13 cellular contexts compared by ENCODE assay signal in genomic region chr14:90288646-90289355, GRCh38. TPM values are rescaled to one million over a fixed set of nuclear protein-coding genes. Genes with fewer than 3 reads are reported as not detected.
DNase-seq lines count a peak whose midpoint lies in the region; ATAC-seq and TF ChIP-seq lines count a peak whose summit lies in the region.
"Had no signal": no experiment of that assay in that cellular context is flagged by ENCODE, and none has a peak within 500 bp of the region (broad histone marks: within the 10 kb centered on the region; RNA-seq: fewer than 3 reads in every experiment).

No MANE protein-coding gene starts in this region.

- no peak overlapping the region for H3K27ac Mint-ChIP-seq in stimulated activated effector memory CD8-positive, alpha-beta T cell treated with anti-CD3 and anti-CD28 coated beads, Interleukin-12 subunit alpha, Interleukin-12 subunit beta, amount 100 ng/mL, for 72 hours
- no peak overlapping the region for H3K27ac Mint-ChIP-seq in activated CD4-positive, alpha-beta T cell treated with anti-CD3 and anti-CD28 coated beads for 36 hours
- H3K27ac Mint-ChIP-seq: activated naive CD8-positive, alpha-beta T cell had no signal

- H3K36me3 ChIP-seq in brain microvascular endothelial cell (replicated peaks) = peaks cover 38% of the 10 kb centered on the region

- H3K27ac ChIP-seq in caudate nucleus (ENCODE audit: low read depth, low read length) (peak overlapping the region; percentile 19), brain microvascular endothelial cell (no peak overlapping the region)

- no peaks in the 10 kb centered on the region for H3K27me3 ChIP-seq in brain microvascular endothelial cell (replicated peaks)

- intact Hi-C loops in activated CD4-positive, alpha-beta T cell treated with anti-CD3 and anti-CD28 coated beads for 36 hours (cut with DNase I, micrococcal nuclease) = no loop called here

- H3K4me3 ChIP-seq in brain microvascular endothelial cell (ENCODE audit: low read depth, low read length) = no peak overlapping the region

- H3K4me3 Mint-ChIP-seq in stimulated activated effector memory CD8-positive, alpha-beta T cell treated with anti-CD3 and anti-CD28 coated beads, Interleukin-12 subunit alpha, Interleukin-12 subunit beta, amount 100 ng/mL, for 72 hours = no peak overlapping the region
- H3K4me3 Mint-ChIP-seq in activated CD4-positive, alpha-beta T cell treated with anti-CD3 and anti-CD28 coated beads for 36 hours = no peak overlapping the region
- H3K4me3 Mint-ChIP-seq: activated naive CD8-positive, alpha-beta T cell had no signal

- DNase-seq in NCI-H146 (lab: John Stamatoyannopoulos, UW) = peak; percentile 18
- DNase-seq in NCI-H146 treated with DMSO at 0.1 percent for 48 hours (lab: John Stamatoyannopoulos, UW; ENCODE audit: unreplicated experiment) = no peak
- DNase-seq in caudate nucleus (lab: John Stamatoyannopoulos, UW) = peak in 7 of 61 donors; percentile 11 to 31 (median 23)
- no peak for DNase-seq in stimulated activated effector memory CD8-positive, alpha-beta T cell treated with anti-CD3 and anti-CD28 coated beads, Interleukin-12 subunit alpha, Interleukin-12 subunit beta, amount 100 ng/mL, for 72 hours (ENCODE audit: low spot score in 2 of 2)
- no peak for DNase-seq in amniotic stem cell (lab: John Stamatoyannopoulos, UW)
- no peak for DNase-seq in activated CD4-positive, alpha-beta T cell treated with anti-CD3 and anti-CD28 coated beads for 36 hours
- DNase-seq in brain microvascular endothelial cell = no peak
- DNase-seq: glutamatergic neuron; KBM-7; occipital lobe; stimulated activated CD8-positive, alpha-beta memory T cell treated with anti-CD3 and anti-CD28 coated beads, Interleukin-4, amount 100 ng/mL, for 48 hours had no signal

- H3K36me3 Mint-ChIP-seq in stimulated activated effector memory CD8-positive, alpha-beta T cell treated with anti-CD3 and anti-CD28 coated beads, Interleukin-12 subunit alpha, Interleukin-12 subunit beta, amount 100 ng/mL, for 72 hours = peaks cover 77% of the 10 kb centered on the region
- peaks cover 27% of the 10 kb centered on the region for H3K36me3 Mint-ChIP-seq in activated CD4-positive, alpha-beta T cell treated with anti-CD3 and anti-CD28 coated beads for 36 hours (ENCODE audit: low read depth)

- ATAC-seq in HG03095 (IDR thresholded peaks at IDR 0.05; ENCODE audit: unreplicated experiment) = peak; percentile 99
- ATAC-seq in stimulated activated effector memory CD8-positive, alpha-beta T cell treated with anti-CD3 and anti-CD28 coated beads, Interleukin-12 subunit alpha, Interleukin-12 subunit beta, amount 100 ng/mL, for 72 hours = peak; percentile 47
- no peak for ATAC-seq in activated CD4-positive, alpha-beta T cell treated with anti-CD3 and anti-CD28 coated beads for 36 hours

- TF ChIP-seq CTCF in brain microvascular endothelial cell (IDR thresholded peaks at IDR 0.05; ENCODE audit: low read depth, low read length, missing control alignments) = no peak

- in situ Hi-C loops in brain microvascular endothelial cell (cut with HindIII; ENCODE audit: low pct_ligation_motif_present, low sequenced_read_pairs) = no loop called here

- H3K4me1 Mint-ChIP-seq in stimulated activated effector memory CD8-positive, alpha-beta T cell treated with anti-CD3 and anti-CD28 coated beads, Interleukin-12 subunit alpha, Interleukin-12 subunit beta, amount 100 ng/mL, for 72 hours = peaks cover 6% of the 10 kb centered on the region
- no peaks in the 10 kb centered on the region for H3K4me1 Mint-ChIP-seq in activated CD4-positive, alpha-beta T cell treated with anti-CD3 and anti-CD28 coated beads for 36 hours

- no peaks in the 10 kb centered on the region for H3K9me3 Mint-ChIP-seq in stimulated activated effector memory CD8-positive, alpha-beta T cell treated with anti-CD3 and anti-CD28 coated beads, Interleukin-12 subunit alpha, Interleukin-12 subunit beta, amount 100 ng/mL, for 72 hours
- no peaks in the 10 kb centered on the region for H3K9me3 Mint-ChIP-seq in activated CD4-positive, alpha-beta T cell treated with anti-CD3 and anti-CD28 coated beads for 36 hours (ENCODE audit: low read depth)

- no peaks in the 10 kb centered on the region for H3K27me3 Mint-ChIP-seq in activated CD4-positive, alpha-beta T cell treated with anti-CD3 and anti-CD28 coated beads for 36 hours
- H3K27me3 Mint-ChIP-seq: activated naive CD8-positive, alpha-beta T cell had no signal

- CTCF ChIA-PET in activated CD4-positive, alpha-beta T cell treated with anti-CD3 and anti-CD28 coated beads for 36 hours (lab: Charles Lee) = interaction anchor here (0.6 to 1.7 kb wide), 7 partner anchors 10 to 408 kb away, joined by 3 to 7 read pairs (median 3); no protein-coding TSS in a partner anchor

- POLR2A ChIA-PET in activated CD4-positive, alpha-beta T cell treated with anti-CD3 and anti-CD28 coated beads for 36 hours (lab: Charles Lee) = interaction anchor here (0.6 kb wide), 1 partner anchor 679 kb away, joined by 3 read pairs; no protein-coding TSS in a partner anchor

RNA-seq across cellular contexts. Expression of gene PSMC1, which starts 32.4 kb away (rescaled TPM):
- total RNA-seq in activated CD4-positive, alpha-beta T cell treated with anti-CD3 and anti-CD28 coated beads for 36 hours = 100 to 1,000 TPM in 1 of 2 experiments, 10 to 100 TPM in 1; 77.3 to 127 TPM

RNA-seq across cellular contexts. Expression of gene NRDE2, which starts 42.9 kb away (rescaled TPM):
- total RNA-seq in activated CD4-positive, alpha-beta T cell treated with anti-CD3 and anti-CD28 coated beads for 36 hours = 10 to 100 TPM; 22.8 to 25.3 TPM
